ENCODE assay signal across 1 cellular context in the genomic region with DNA sequence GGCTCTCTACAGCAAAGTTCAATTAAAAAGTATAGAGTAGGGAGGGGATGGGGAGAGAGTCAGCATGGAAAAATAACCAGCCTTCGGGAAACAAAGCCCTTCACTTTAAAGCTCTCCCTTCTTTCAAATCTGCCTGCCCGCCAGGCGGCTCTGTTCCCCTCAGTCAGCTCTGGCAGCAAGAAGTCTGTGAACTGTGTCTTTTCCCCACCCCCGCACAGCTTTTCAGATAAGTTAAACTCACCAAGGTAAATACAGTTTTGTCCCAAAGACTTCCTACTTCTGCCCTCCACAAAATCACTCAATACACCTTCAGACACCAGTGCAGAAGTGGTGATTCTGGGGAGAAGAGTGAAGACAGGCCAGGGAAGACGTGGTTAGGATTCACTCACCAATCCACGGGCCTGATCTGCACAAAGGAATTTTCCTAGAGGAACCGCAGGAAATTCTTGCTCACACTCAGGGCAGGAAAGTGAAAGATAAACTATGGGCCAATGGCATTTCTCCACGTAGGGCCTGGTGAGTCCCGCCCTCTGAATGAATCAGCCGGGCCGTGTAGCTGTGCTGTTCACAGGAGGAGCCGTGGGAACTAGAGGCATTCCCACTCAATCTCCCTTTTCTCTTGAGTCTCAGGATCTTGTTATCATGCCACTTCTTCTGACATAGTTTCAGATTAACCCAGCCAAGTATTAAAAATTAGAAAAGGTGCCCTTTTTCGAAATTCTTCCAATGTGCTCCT.
A peak's percentile ranks its signal among the peaks of the same experiment; 100 is the strongest.
TF ChIP-seq lines count a peak whose summit lies in the region.

A gene with protein sequence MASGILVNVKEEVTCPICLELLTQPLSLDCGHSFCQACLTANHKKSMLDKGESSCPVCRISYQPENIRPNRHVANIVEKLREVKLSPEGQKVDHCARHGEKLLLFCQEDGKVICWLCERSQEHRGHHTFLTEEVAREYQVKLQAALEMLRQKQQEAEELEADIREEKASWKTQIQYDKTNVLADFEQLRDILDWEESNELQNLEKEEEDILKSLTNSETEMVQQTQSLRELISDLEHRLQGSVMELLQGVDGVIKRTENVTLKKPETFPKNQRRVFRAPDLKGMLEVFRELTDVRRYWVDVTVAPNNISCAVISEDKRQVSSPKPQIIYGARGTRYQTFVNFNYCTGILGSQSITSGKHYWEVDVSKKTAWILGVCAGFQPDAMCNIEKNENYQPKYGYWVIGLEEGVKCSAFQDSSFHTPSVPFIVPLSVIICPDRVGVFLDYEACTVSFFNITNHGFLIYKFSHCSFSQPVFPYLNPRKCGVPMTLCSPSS (minus strand): TSS at position 448 of the 736 bp plus-strand sequence. CDS start 4,897 bp downstream, outside the sequence.

TF ChIP-seq in HepG2, 621 proteins besides CTCF, POLR2A, EP300 and RAD21 (continued from another document and continues in another):
- TF ChIP-seq ZNF350 (CRISPR knock-in tag; IDR thresholded peaks at IDR 0.05; ENCODE audit: borderline replicate concordance, low read depth) (peak; percentile 31; the same call in 1 of the 2 replicates), ZNF792 (CRISPR knock-in tag; IDR thresholded peaks at IDR 0.05) (no peak), ZNF891 (CRISPR knock-in tag; IDR thresholded peaks at IDR 0.05) (peak; percentile 96; the same call in 1 of the 2 replicates), KDM5B (CRISPR knock-in tag; IDR thresholded peaks at IDR 0.05; ENCODE audit: borderline replicate concordance) (no peak), ZFP90 (CRISPR knock-in tag; IDR thresholded peaks at IDR 0.05; ENCODE audit: borderline replicate concordance) (no peak), ZFX (CRISPR knock-in tag; IDR thresholded peaks at IDR 0.05; ENCODE audit: low read depth) (peak; percentile 63), ZNF138 (CRISPR knock-in tag; IDR thresholded peaks at IDR 0.05; ENCODE audit: low read depth) (no peak), ZNF251 (CRISPR knock-in tag; IDR thresholded peaks at IDR 0.05) (no peak), SIN3B (IDR thresholded peaks at IDR 0.05; ENCODE audit: low read length) (no peak), ZNF326 (CRISPR knock-in tag; IDR thresholded peaks at IDR 0.05; ENCODE audit: borderline replicate concordance) (no peak), CEBPB (IDR thresholded peaks at IDR 0.05; ENCODE audit: borderline replicate concordance, low read depth, low read length) (no peak), ZNF343 (CRISPR knock-in tag; IDR thresholded peaks at IDR 0.05) (no peak), ZNF670 (CRISPR knock-in tag; IDR thresholded peaks at IDR 0.05; ENCODE audit: borderline replicate concordance) (0 out of 2 replicates have a peak, but pooled peaks have one; percentile 45), RFX1 (IDR thresholded peaks at IDR 0.05) (no peak), MTA3 (CRISPR knock-in tag; IDR thresholded peaks at IDR 0.05) (no peak), GTF2F1 (IDR thresholded peaks at IDR 0.05; ENCODE audit: low read length) (no peak), RBM39 (IDR thresholded peaks at IDR 0.05; ENCODE audit: low read depth, low read length, poor library complexity, severe bottlenecking) (no peak), SRF (IDR thresholded peaks at IDR 0.05; ENCODE audit: low read depth, low read length) (no peak), CBFB (CRISPR knock-in tag; IDR thresholded peaks at IDR 0.05) (0 out of 2 replicates have a peak, but pooled peaks have one; percentile 15), IRX3 (CRISPR knock-in tag; IDR thresholded peaks at IDR 0.05; ENCODE audit: borderline replicate concordance, low read depth) (no peak), HNRNPUL1 (IDR thresholded peaks at IDR 0.05; ENCODE audit: low read depth, low read length) (no peak), NCOA2 (CRISPR knock-in tag; IDR thresholded peaks at IDR 0.05) (0 out of 2 replicates have a peak, but pooled peaks have one; percentile 22), EEA1 (CRISPR knock-in tag; IDR thresholded peaks at IDR 0.05; ENCODE audit: borderline replicate concordance) (no peak), MBD4 (IDR thresholded peaks at IDR 0.05; ENCODE audit: borderline replicate concordance, low read length) (no peak), AGO1 (IDR thresholded peaks at IDR 0.05; ENCODE audit: low read depth, low read length, poor library complexity, severe bottlenecking) (no peak), YEATS4 (CRISPR knock-in tag; IDR thresholded peaks at IDR 0.05; ENCODE audit: borderline replicate concordance) (no peak; the same call in 1 of the 2 replicates), SIX4 (CRISPR knock-in tag; IDR thresholded peaks at IDR 0.05) (no peak), ZNF451 (CRISPR knock-in tag; IDR thresholded peaks at IDR 0.05) (no peak), ZNF549 (CRISPR knock-in tag; IDR thresholded peaks at IDR 0.05) (no peak), SMARCE1 (IDR thresholded peaks at IDR 0.05; ENCODE audit: borderline replicate concordance) (no peak), REPIN1 (CRISPR knock-in tag; IDR thresholded peaks at IDR 0.05; ENCODE audit: borderline replicate concordance, low read depth) (no peak), ZNF430 (CRISPR knock-in tag; IDR thresholded peaks at IDR 0.05) (no peak; the same call in 1 of the 2 replicates), ZNF768 (CRISPR knock-in tag; IDR thresholded peaks at IDR 0.05) (no peak), ZNF367 (CRISPR knock-in tag; IDR thresholded peaks at IDR 0.05; ENCODE audit: borderline replicate concordance) (no peak), NPAS2 (CRISPR knock-in tag; IDR thresholded peaks at IDR 0.05; ENCODE audit: borderline replicate concordance) (no peak), BRD4 (CRISPR knock-in tag; IDR thresholded peaks at IDR 0.05) (no peak), TMF1 (CRISPR knock-in tag; IDR thresholded peaks at IDR 0.05; ENCODE audit: low read depth) (no peak), CENPX (CRISPR knock-in tag; IDR thresholded peaks at IDR 0.05) (no peak), FLYWCH1 (CRISPR knock-in tag; IDR thresholded peaks at IDR 0.05) (no peak), ZC3H13 (CRISPR knock-in tag; IDR thresholded peaks at IDR 0.05) (no peak), SOX6 (IDR thresholded peaks at IDR 0.05) (no peak), SOX6 (CRISPR knock-in tag; IDR thresholded peaks at IDR 0.05) (peak; percentile 56; the same call in 1 of the 2 replicates), LCORL (IDR thresholded peaks at IDR 0.05) (no peak), LCORL (CRISPR knock-in tag; IDR thresholded peaks at IDR 0.05) (peak; percentile 48; the same call in 1 of the 2 replicates)
- TF ChIP-seq, protein P1, sequence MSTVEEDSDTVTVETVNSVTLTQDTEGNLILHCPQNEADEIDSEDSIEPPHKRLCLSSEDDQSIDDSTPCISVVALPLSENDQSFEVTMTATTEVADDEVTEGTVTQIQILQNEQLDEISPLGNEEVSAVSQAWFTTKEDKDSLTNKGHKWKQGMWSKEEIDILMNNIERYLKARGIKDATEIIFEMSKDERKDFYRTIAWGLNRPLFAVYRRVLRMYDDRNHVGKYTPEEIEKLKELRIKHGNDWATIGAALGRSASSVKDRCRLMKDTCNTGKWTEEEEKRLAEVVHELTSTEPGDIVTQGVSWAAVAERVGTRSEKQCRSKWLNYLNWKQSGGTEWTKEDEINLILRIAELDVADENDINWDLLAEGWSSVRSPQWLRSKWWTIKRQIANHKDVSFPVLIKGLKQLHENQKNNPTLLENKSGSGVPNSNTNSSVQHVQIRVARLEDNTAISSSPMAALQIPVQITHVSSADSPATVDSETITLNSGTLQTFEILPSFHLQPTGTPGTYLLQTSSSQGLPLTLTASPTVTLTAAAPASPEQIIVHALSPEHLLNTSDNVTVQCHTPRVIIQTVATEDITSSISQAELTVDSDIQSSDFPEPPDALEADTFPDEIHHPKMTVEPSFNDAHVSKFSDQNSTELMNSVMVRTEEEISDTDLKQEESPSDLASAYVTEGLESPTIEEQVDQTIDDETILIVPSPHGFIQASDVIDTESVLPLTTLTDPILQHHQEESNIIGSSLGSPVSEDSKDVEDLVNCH (CRISPR knock-in tag; IDR thresholded peaks at IDR 0.05), result no peak
- TF ChIP-seq, protein P2, sequence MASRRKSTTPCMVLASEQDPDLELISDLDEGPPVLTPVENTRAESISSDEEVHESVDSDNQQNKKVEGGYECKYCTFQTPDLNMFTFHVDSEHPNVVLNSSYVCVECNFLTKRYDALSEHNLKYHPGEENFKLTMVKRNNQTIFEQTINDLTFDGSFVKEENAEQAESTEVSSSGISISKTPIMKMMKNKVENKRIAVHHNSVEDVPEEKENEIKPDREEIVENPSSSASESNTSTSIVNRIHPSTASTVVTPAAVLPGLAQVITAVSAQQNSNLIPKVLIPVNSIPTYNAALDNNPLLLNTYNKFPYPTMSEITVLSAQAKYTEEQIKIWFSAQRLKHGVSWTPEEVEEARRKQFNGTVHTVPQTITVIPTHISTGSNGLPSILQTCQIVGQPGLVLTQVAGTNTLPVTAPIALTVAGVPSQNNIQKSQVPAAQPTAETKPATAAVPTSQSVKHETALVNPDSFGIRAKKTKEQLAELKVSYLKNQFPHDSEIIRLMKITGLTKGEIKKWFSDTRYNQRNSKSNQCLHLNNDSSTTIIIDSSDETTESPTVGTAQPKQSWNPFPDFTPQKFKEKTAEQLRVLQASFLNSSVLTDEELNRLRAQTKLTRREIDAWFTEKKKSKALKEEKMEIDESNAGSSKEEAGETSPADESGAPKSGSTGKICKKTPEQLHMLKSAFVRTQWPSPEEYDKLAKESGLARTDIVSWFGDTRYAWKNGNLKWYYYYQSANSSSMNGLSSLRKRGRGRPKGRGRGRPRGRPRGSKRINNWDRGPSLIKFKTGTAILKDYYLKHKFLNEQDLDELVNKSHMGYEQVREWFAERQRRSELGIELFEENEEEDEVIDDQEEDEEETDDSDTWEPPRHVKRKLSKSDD (CRISPR knock-in tag; IDR thresholded peaks at IDR 0.05; ENCODE audit: low read depth), result no peak
- TF ChIP-seq, protein P3, sequence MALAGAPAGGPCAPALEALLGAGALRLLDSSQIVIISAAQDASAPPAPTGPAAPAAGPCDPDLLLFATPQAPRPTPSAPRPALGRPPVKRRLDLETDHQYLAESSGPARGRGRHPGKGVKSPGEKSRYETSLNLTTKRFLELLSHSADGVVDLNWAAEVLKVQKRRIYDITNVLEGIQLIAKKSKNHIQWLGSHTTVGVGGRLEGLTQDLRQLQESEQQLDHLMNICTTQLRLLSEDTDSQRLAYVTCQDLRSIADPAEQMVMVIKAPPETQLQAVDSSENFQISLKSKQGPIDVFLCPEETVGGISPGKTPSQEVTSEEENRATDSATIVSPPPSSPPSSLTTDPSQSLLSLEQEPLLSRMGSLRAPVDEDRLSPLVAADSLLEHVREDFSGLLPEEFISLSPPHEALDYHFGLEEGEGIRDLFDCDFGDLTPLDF (CRISPR knock-in tag; IDR thresholded peaks at IDR 0.05), result no peak
- TF ChIP-seq, protein P4, sequence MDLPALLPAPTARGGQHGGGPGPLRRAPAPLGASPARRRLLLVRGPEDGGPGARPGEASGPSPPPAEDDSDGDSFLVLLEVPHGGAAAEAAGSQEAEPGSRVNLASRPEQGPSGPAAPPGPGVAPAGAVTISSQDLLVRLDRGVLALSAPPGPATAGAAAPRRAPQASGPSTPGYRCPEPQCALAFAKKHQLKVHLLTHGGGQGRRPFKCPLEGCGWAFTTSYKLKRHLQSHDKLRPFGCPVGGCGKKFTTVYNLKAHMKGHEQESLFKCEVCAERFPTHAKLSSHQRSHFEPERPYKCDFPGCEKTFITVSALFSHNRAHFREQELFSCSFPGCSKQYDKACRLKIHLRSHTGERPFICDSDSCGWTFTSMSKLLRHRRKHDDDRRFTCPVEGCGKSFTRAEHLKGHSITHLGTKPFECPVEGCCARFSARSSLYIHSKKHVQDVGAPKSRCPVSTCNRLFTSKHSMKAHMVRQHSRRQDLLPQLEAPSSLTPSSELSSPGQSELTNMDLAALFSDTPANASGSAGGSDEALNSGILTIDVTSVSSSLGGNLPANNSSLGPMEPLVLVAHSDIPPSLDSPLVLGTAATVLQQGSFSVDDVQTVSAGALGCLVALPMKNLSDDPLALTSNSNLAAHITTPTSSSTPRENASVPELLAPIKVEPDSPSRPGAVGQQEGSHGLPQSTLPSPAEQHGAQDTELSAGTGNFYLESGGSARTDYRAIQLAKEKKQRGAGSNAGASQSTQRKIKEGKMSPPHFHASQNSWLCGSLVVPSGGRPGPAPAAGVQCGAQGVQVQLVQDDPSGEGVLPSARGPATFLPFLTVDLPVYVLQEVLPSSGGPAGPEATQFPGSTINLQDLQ (CRISPR knock-in tag; IDR thresholded peaks at IDR 0.05), result no peak
- TF ChIP-seq, protein P5, sequence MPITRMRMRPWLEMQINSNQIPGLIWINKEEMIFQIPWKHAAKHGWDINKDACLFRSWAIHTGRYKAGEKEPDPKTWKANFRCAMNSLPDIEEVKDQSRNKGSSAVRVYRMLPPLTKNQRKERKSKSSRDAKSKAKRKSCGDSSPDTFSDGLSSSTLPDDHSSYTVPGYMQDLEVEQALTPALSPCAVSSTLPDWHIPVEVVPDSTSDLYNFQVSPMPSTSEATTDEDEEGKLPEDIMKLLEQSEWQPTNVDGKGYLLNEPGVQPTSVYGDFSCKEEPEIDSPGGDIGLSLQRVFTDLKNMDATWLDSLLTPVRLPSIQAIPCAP (CRISPR knock-in tag; IDR thresholded peaks at IDR 0.05; ENCODE audit: low read depth), result no peak
- TF ChIP-seq, protein P6, sequence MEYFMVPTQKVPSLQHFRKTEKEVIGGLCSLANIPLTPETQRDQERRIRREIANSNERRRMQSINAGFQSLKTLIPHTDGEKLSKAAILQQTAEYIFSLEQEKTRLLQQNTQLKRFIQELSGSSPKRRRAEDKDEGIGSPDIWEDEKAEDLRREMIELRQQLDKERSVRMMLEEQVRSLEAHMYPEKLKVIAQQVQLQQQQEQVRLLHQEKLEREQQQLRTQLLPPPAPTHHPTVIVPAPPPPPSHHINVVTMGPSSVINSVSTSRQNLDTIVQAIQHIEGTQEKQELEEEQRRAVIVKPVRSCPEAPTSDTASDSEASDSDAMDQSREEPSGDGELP (IDR thresholded peaks at IDR 0.05; ENCODE audit: borderline replicate concordance, low read depth), result 0 out of 2 replicates have a peak, but pooled peaks have one; percentile 24
- TF ChIP-seq, protein P7, sequence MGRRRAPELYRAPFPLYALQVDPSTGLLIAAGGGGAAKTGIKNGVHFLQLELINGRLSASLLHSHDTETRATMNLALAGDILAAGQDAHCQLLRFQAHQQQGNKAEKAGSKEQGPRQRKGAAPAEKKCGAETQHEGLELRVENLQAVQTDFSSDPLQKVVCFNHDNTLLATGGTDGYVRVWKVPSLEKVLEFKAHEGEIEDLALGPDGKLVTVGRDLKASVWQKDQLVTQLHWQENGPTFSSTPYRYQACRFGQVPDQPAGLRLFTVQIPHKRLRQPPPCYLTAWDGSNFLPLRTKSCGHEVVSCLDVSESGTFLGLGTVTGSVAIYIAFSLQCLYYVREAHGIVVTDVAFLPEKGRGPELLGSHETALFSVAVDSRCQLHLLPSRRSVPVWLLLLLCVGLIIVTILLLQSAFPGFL (CRISPR knock-in tag; IDR thresholded peaks at IDR 0.05), result no peak
- TF ChIP-seq, protein P8, sequence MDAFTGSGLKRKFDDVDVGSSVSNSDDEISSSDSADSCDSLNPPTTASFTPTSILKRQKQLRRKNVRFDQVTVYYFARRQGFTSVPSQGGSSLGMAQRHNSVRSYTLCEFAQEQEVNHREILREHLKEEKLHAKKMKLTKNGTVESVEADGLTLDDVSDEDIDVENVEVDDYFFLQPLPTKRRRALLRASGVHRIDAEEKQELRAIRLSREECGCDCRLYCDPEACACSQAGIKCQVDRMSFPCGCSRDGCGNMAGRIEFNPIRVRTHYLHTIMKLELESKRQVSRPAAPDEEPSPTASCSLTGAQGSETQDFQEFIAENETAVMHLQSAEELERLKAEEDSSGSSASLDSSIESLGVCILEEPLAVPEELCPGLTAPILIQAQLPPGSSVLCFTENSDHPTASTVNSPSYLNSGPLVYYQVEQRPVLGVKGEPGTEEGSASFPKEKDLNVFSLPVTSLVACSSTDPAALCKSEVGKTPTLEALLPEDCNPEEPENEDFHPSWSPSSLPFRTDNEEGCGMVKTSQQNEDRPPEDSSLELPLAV (CRISPR knock-in tag; conservative IDR thresholded peaks at IDR 0.05; ENCODE audit: low read depth), result no peak
